Comparison of ENCODE assay signal across 11 cellular contexts in the genomic region with DNA sequence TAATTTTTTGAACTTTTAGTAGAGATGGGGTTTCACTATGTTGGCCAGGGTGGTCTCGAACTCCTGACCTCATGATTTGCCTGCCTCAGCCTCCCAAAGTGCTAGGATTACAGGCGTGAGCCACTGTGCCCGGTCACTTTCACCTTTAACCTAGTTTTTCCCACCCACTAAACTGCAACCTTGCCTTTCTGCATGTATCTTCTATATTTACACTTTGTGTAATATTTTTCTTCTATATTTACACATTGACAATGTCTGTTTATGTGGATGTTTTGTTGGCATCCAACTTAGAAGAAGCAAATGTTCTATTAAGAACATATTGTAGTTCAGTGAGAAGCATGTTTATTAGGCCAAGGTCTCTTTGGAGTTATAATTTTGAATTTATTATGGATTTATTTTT.
"Had no signal": no experiment of that assay in that cellular context is flagged by ENCODE, and none has a peak within 500 bp of the region (broad histone marks: within the 10 kb centered on the region; RNA-seq: fewer than 3 reads in every experiment).

No MANE protein-coding gene starts in this region.

- DNase-seq: activated CD4-positive, alpha-beta T cell treated with anti-CD3 and anti-CD28 coated beads, Interleukin-2, amount 10 ng/mL, durations not matched to agents 7 days and 5 days; activated naive CD4-positive, alpha-beta T cell treated with anti-CD3 and anti-CD28 coated beads, Interleukin-2, amount 50 U/mL, for 16 hours; adrenal gland; islet precursor cell; mucosa of descending colon; naive thymus-derived CD4-positive, alpha-beta T cell; stimulated activated naive B cell treated with anti-CD40 and anti-IgM and Interleukin-4, amounts not matched to agents 10 μg/mL and 1 μg/mL and 100 μg/mL, for 72 hours; T-helper 1 cell; thyroid gland had no signal

- H3K9me3 Mint-ChIP-seq: activated CD4-positive, alpha-beta T cell treated with anti-CD3 and anti-CD28 coated beads, Interleukin-2, amount 10 ng/mL, durations not matched to agents 7 days and 5 days; naive thymus-derived CD4-positive, alpha-beta T cell; stimulated activated naive B cell treated with anti-CD40 and anti-IgM and Interleukin-4, amounts not matched to agents 10 μg/mL and 1 μg/mL and 100 μg/mL, for 72 hours had no signal

- H3K36me3 ChIP-seq: adrenal gland, cardiac muscle cell, thyroid gland had no signal

- H3K27me3 Mint-ChIP-seq: activated CD4-positive, alpha-beta T cell treated with anti-CD3 and anti-CD28 coated beads, Interleukin-2, amount 10 ng/mL, durations not matched to agents 7 days and 5 days; naive thymus-derived CD4-positive, alpha-beta T cell; stimulated activated naive B cell treated with anti-CD40 and anti-IgM and Interleukin-4, amounts not matched to agents 10 μg/mL and 1 μg/mL and 100 μg/mL, for 72 hours had no signal

- H3K27me3 ChIP-seq: adrenal gland, cardiac muscle cell, thyroid gland had no signal

- H3K4me3 Mint-ChIP-seq: activated CD4-positive, alpha-beta T cell treated with anti-CD3 and anti-CD28 coated beads, Interleukin-2, amount 10 ng/mL, durations not matched to agents 7 days and 5 days; naive thymus-derived CD4-positive, alpha-beta T cell; stimulated activated naive B cell treated with anti-CD40 and anti-IgM and Interleukin-4, amounts not matched to agents 10 μg/mL and 1 μg/mL and 100 μg/mL, for 72 hours had no signal

- H3K4me3 ChIP-seq: adrenal gland, cardiac muscle cell, mucosa of descending colon, thyroid gland had no signal

- H3K27ac ChIP-seq: adrenal gland, cardiac muscle cell, parathyroid adenoma, thyroid gland had no signal

- ATAC-seq: naive thymus-derived CD4-positive, alpha-beta T cell had no signal

- H3K4me1 Mint-ChIP-seq: activated CD4-positive, alpha-beta T cell treated with anti-CD3 and anti-CD28 coated beads, Interleukin-2, amount 10 ng/mL, durations not matched to agents 7 days and 5 days had no signal

- H3K4me1 ChIP-seq: adrenal gland, parathyroid adenoma, thyroid gland had no signal

- H3K27ac Mint-ChIP-seq: activated CD4-positive, alpha-beta T cell treated with anti-CD3 and anti-CD28 coated beads, Interleukin-2, amount 10 ng/mL, durations not matched to agents 7 days and 5 days had no signal

- H3K9me3 ChIP-seq: adrenal gland, mucosa of descending colon, thyroid gland had no signal
